Comparison of ENCODE assay signal across 17 cellular contexts in genomic region chr4:83247415-83248357, GRCh38. TPM values are rescaled to one million over a fixed set of nuclear protein-coding genes. Genes with fewer than 3 reads are reported as not detected.
A peak's percentile ranks its signal among the peaks of the same experiment; 100 is the strongest.
DNase-seq lines count a peak whose midpoint lies in the region; ATAC-seq, FAIRE-seq and TF ChIP-seq lines count a peak whose summit lies in the region.
"Had no signal": no experiment of that assay in that cellular context is flagged by ENCODE, and none has a peak within 500 bp of the region (broad histone marks: within the 10 kb centered on the region; RNA-seq: fewer than 3 reads in every experiment).

No MANE protein-coding gene starts in this region.

- intact Hi-C loops in PC-3 (cut with micrococcal nuclease), result no loop called here
- intact Hi-C loops in GM12878 (cut with micrococcal nuclease; ENCODE audit: unreplicated experiment), result no loop called here

- H4K20me1 ChIP-seq in PC-3 (ENCODE audit: low read length) (no peaks in the 10 kb centered on the region), GM12878 (ENCODE audit: control insufficient read depth, insufficient read depth) (no peaks in the 10 kb centered on the region)

- H2BK5ac ChIP-seq in neuronal stem cell (ENCODE audit: low read length), result no peak overlapping the region

- no peak for FAIRE-seq in GM12878 (lab: Jason Lieb, UNC)
- FAIRE-seq: D721Med had no signal

- H3K27ac ChIP-seq in PC-3 (ENCODE audit: low read length), result peak overlapping the region; percentile 70
- H3K27ac ChIP-seq in GM12878 (ENCODE audit: control insufficient read depth, insufficient read depth), result no peak overlapping the region
- no peak overlapping the region for H3K27ac ChIP-seq in neuronal stem cell (replicated peaks; ENCODE audit: low read length)

- no peak overlapping the region for H3K14ac ChIP-seq in neuronal stem cell (ENCODE audit: low read length)

- H3K23ac ChIP-seq in neuronal stem cell (ENCODE audit: low read depth, low read length, poor library complexity), result peak overlapping the region; percentile 43

- H3K79me2 ChIP-seq in PC-3 (ENCODE audit: low read length), result no peaks in the 10 kb centered on the region
- H3K79me2 ChIP-seq in GM12878 (ENCODE audit: control insufficient read depth, insufficient read depth, low read length), result no peaks in the 10 kb centered on the region

- H3F3A ChIP-seq in PC-3 (ENCODE audit: low read length, unreplicated experiment), result no peaks in the 10 kb centered on the region

- peaks cover 0 to 7% (median 7%) of the 10 kb centered on the region in 3 donors for H3K36me3 Mint-ChIP-seq in immature natural killer cell
- H3K36me3 Mint-ChIP-seq in activated T-helper 17 cell treated with anti-CD3 and anti-CD28 coated beads, Interleukin-2, amount 50 U/mL, for 72 hours (ENCODE audit: low read depth), result no peaks in the 10 kb centered on the region
- H3K36me3 Mint-ChIP-seq in effector memory CD8-positive, alpha-beta T cell (ENCODE audit: insufficient read depth), result peaks cover under 1% of the 10 kb centered on the region

- no peak overlapping the region for H2BK12ac ChIP-seq in neuronal stem cell (ENCODE audit: low read length)

- TF ChIP-seq EP300 in GM12878 (IDR thresholded peaks at IDR 0.05; ENCODE audit: borderline replicate concordance in 1 of 2, control insufficient read depth in 1 of 2, low read depth in 2 of 2, low read length in 2 of 2), result no peak

- POLR2A ChIA-PET in PC-3 (lab: Charles Lee; ENCODE audit: unreplicated experiment), result no interaction called here
- POLR2A ChIA-PET in GM12878 (lab: Charles Lee), result no interaction called here

- peak overlapping the region in 3 of 5 donors; percentile 22 to 56 (median 36) for H3K4me3 Mint-ChIP-seq in immature natural killer cell
- no peak overlapping the region for H3K4me3 Mint-ChIP-seq in activated T-helper 17 cell treated with anti-CD3 and anti-CD28 coated beads, Interleukin-2, amount 50 U/mL, for 72 hours
- H3K4me3 Mint-ChIP-seq in effector memory CD8-positive, alpha-beta T cell, result no peak overlapping the region
- H3K4me3 Mint-ChIP-seq: CD4-positive, alpha-beta memory T cell; GM23338 had no signal

- DNase-seq in PC-3 (no peak), GM12878 (ENCODE audit: low read depth, low spot score) (no peak), immature natural killer cell (no peak), neuronal stem cell (ENCODE audit: low spot score) (no peak), NCI-H2107 treated with DMSO at 0.1 percent for 48 hours (lab: John Stamatoyannopoulos, UW; ENCODE audit: unreplicated experiment) (no peak), NCI-H1092 (lab: John Stamatoyannopoulos, UW) (no peak)
- DNase-seq in effector memory CD8-positive, alpha-beta T cell, result no peak
- DNase-seq: BE2C; CD4-positive, alpha-beta memory T cell; MM.1S; NCI-H187 treated with DMSO at 0.1 percent for 48 hours; NCI-H2171; NCI-H82; SIG-M5 had no signal

- H3K9me3 ChIP-seq in PC-3 (ENCODE audit: low read length), result no peaks in the 10 kb centered on the region
- H3K9me3 ChIP-seq in GM12878 (replicated peaks; ENCODE audit: control insufficient read depth, insufficient read depth, low read length), result no peaks in the 10 kb centered on the region; the same call in 2 of the 3 replicates
- H3K9me3 ChIP-seq in neuronal stem cell (replicated peaks in 1 of 2; ENCODE audit: control insufficient read depth in 2 of 2, insufficient read depth in 1 of 2, low read depth in 1 of 2, low read length in 2 of 2), result no peaks in the 10 kb centered on the region
- H3K9me3 ChIP-seq: BE2C had no signal

- H3K9me3 Mint-ChIP-seq in immature natural killer cell, result peaks cover 0 to 4% (median 0%) of the 10 kb centered on the region in 6 donors
- H3K9me3 Mint-ChIP-seq in activated T-helper 17 cell treated with anti-CD3 and anti-CD28 coated beads, Interleukin-2, amount 50 U/mL, for 72 hours, result no peaks in the 10 kb centered on the region
- H3K9me3 Mint-ChIP-seq in effector memory CD8-positive, alpha-beta T cell, result no peaks in the 10 kb centered on the region
- H3K9me3 Mint-ChIP-seq: GM23338 had no signal

- H3K27ac Mint-ChIP-seq in immature natural killer cell, result peak overlapping the region in 4 of 6 donors; percentile 23 to 59 (median 39)
- no peak overlapping the region for H3K27ac Mint-ChIP-seq in activated T-helper 17 cell treated with anti-CD3 and anti-CD28 coated beads, Interleukin-2, amount 50 U/mL, for 72 hours
- no peak overlapping the region for H3K27ac Mint-ChIP-seq in effector memory CD8-positive, alpha-beta T cell
- H3K27ac Mint-ChIP-seq: CD4-positive, alpha-beta memory T cell; GM23338 had no signal

- ATAC-seq in PC-3 (no peak), GM12878 (peak; percentile 14; the same call in 2 of the 3 replicates)
- no peak for ATAC-seq in activated T-helper 17 cell treated with anti-CD3 and anti-CD28 coated beads, Interleukin-2, amount 50 U/mL, for 72 hours (replicated peaks)
- no peak for ATAC-seq in effector memory CD8-positive, alpha-beta T cell (replicated peaks)
- ATAC-seq: GM23338 had no signal

- SMC1A ChIA-PET in GM12878 (lab: Charles Lee; ENCODE audit: uncharacterized antibody, unreplicated experiment), result interaction anchor here (1.4 kb wide), 1 partner anchor 33 kb away, joined by 4 read pairs; no protein-coding TSS in a partner anchor

- H2BK15ac ChIP-seq in neuronal stem cell (ENCODE audit: low read length), result no peak overlapping the region

- H3K9ac ChIP-seq in PC-3 (ENCODE audit: low read length) (peak overlapping the region; percentile 12; the same call in 1 of the 2 replicates), GM12878 (ENCODE audit: control insufficient read depth, insufficient read depth, low read length) (no peak overlapping the region), neuronal stem cell (ENCODE audit: low read depth, low read length, poor library complexity) (no peak overlapping the region)

- H3K36me3 ChIP-seq in PC-3 (ENCODE audit: low read depth, low read length) (no peaks in the 10 kb centered on the region), GM12878 (ENCODE audit: control insufficient read depth in 2 of 2, insufficient read depth in 2 of 2, low read length in 1 of 2) (peaks cover 0 to 1% of the 10 kb centered on the region in 2 experiments; a peak in 2 of 4 replicates), neuronal stem cell (replicated peaks in 1 of 2; ENCODE audit: control insufficient read depth in 2 of 2, insufficient read depth in 2 of 2, low read length in 2 of 2) (no peaks in the 10 kb centered on the region)
- H3K36me3 ChIP-seq: BE2C had no signal

- H3K9me2 ChIP-seq in PC-3 (replicated peaks; ENCODE audit: low read length), result no peaks in the 10 kb centered on the region

- TF ChIP-seq RAD21 in GM12878 (IDR thresholded peaks at IDR 0.05; ENCODE audit: insufficient read depth, low read depth, low read length), result no peak

- BruUV-seq in PC-3 (replicated peaks; lab: Mats Ljungman, UMichigan) (no TSS peak), GM12878 (replicated peaks; lab: Mats Ljungman, UMichigan) (no TSS peak)

- H3K27me3 ChIP-seq in PC-3 (ENCODE audit: low read length), result no peaks in the 10 kb centered on the region
- H3K27me3 ChIP-seq in GM12878 (replicated peaks in 1 of 2; ENCODE audit: control insufficient read depth in 2 of 2, insufficient read depth in 2 of 2, low read length in 1 of 2), result no peaks in the 10 kb centered on the region
- H3K27me3 ChIP-seq in neuronal stem cell (ENCODE audit: control insufficient read depth in 3 of 3, insufficient read depth in 3 of 3, low read depth in 1 of 3, low read length in 3 of 3), result no peaks in the 10 kb centered on the region
- H3K27me3 ChIP-seq: BE2C had no signal

- peaks cover 18% of the 10 kb centered on the region for H3K4me1 ChIP-seq in PC-3 (ENCODE audit: insufficient read depth, low read length)
- no peaks in the 10 kb centered on the region for H3K4me1 ChIP-seq in GM12878 (ENCODE audit: control insufficient read depth, insufficient read depth, low read length)
- peaks cover 5% of the 10 kb centered on the region in 2 donors for H3K4me1 ChIP-seq in neuronal stem cell (ENCODE audit: control insufficient read depth in 2 of 2, insufficient read depth in 1 of 2, low read depth in 1 of 2, low read length in 2 of 2)
- H3K4me1 ChIP-seq: BE2C had no signal

- H3K4me3 ChIP-seq in PC-3 (ENCODE audit: low read length), result no peak overlapping the region
- H3K4me3 ChIP-seq in GM12878, result no peak overlapping the region
- H3K4me3 ChIP-seq in neuronal stem cell (ENCODE audit: low read length in 2 of 2), result no peak overlapping the region
- H3K4me3 ChIP-seq: GM23338 had no signal

- H3K27me3 Mint-ChIP-seq in immature natural killer cell (ENCODE audit: low read depth in 3 of 3), result peaks cover 0 to 2% (median 2%) of the 10 kb centered on the region in 3 donors
- H3K27me3 Mint-ChIP-seq in activated T-helper 17 cell treated with anti-CD3 and anti-CD28 coated beads, Interleukin-2, amount 50 U/mL, for 72 hours, result peaks cover 10% of the 10 kb centered on the region
- H3K27me3 Mint-ChIP-seq in effector memory CD8-positive, alpha-beta T cell, result no peaks in the 10 kb centered on the region
- H3K27me3 Mint-ChIP-seq: CD4-positive, alpha-beta memory T cell had no signal

- RAD21 ChIA-PET in GM12878 (lab: Charles Lee; ENCODE audit: unreplicated experiment), result no interaction called here

- peak overlapping the region; percentile 30 for H3K4ac ChIP-seq in neuronal stem cell (ENCODE audit: low read length)

- CTCF ChIA-PET in PC-3 (lab: Charles Lee), result no interaction called here
- CTCF ChIA-PET in GM12878 (lab: Yijun Ruan, JAX), result interaction anchor here (0.7 kb wide), 1 partner anchor 137 kb away, joined by 4 read pairs; no protein-coding TSS in a partner anchor

- TF ChIP-seq CTCF in PC-3 (conservative IDR thresholded peaks at IDR 0.05; ENCODE audit: low read depth, low read length) (no peak), GM12878 (IDR thresholded peaks at IDR 0.05 in 2 of 3, conservative IDR thresholded peaks at IDR 0.05 in 1 of 3; ENCODE audit: control insufficient read depth in 2 of 3, extremely low read depth in 1 of 3, insufficient read depth in 1 of 3, low read depth in 3 of 3, low read length in 3 of 3) (no peak)

- H2AK5ac ChIP-seq in neuronal stem cell (ENCODE audit: low read depth, low read length), result peak overlapping the region; percentile 79

- H2AFZ ChIP-seq in PC-3 (ENCODE audit: low read length) (no peak overlapping the region), GM12878 (ENCODE audit: control insufficient read depth, low read depth, low read length) (no peak overlapping the region), neuronal stem cell (ENCODE audit: low read length) (no peak overlapping the region)
- H2AFZ ChIP-seq: GM23338 had no signal

- H3K18ac ChIP-seq in neuronal stem cell (ENCODE audit: low read length), result peak overlapping the region; percentile 87

- no peaks in the 10 kb centered on the region for H3K79me1 ChIP-seq in neuronal stem cell (ENCODE audit: low read depth, low read length)

- peak overlapping the region; percentile 44 for H3K4me2 ChIP-seq in PC-3 (ENCODE audit: low read length)
- H3K4me2 ChIP-seq in GM12878 (ENCODE audit: control insufficient read depth, insufficient read depth), result no peak overlapping the region
- peak overlapping the region; percentile 11 for H3K4me2 ChIP-seq in neuronal stem cell (ENCODE audit: insufficient read depth, low read length, poor library complexity, severe bottlenecking)
- H3K4me2 ChIP-seq: GM23338 had no signal

- H3K4me1 Mint-ChIP-seq in immature natural killer cell, result peaks cover 67 to 73% of the 10 kb centered on the region in 2 donors
- peaks cover 4% of the 10 kb centered on the region for H3K4me1 Mint-ChIP-seq in activated T-helper 17 cell treated with anti-CD3 and anti-CD28 coated beads, Interleukin-2, amount 50 U/mL, for 72 hours
- peaks cover 20 to 36% of the 10 kb centered on the region in 2 donors for H3K4me1 Mint-ChIP-seq in effector memory CD8-positive, alpha-beta T cell (ENCODE audit: low read depth in 2 of 2)

- no peak overlapping the region for H4K8ac ChIP-seq in neuronal stem cell (ENCODE audit: low read depth, low read length)

- H4K91ac ChIP-seq in neuronal stem cell (ENCODE audit: low read depth, low read length, poor library complexity), result peak overlapping the region; percentile 50

- no peak for TF ChIP-seq POLR2A in GM12878 (IDR thresholded peaks at IDR 0.05; ENCODE audit: low read depth, low read length)

- in situ Hi-C loops in GM12878 (cut with MboI), result no loop called here

- no peak overlapping the region for H2BK120ac ChIP-seq in neuronal stem cell (ENCODE audit: low read depth, low read length)

- 95% methylated on average over 12 of the region's 12 CpGs for WGBS in GM12878 (ENCODE audit: insufficient coverage, insufficient replicate concordance, low lambda C conversion rate, missing lambda C conversion rate)
- WGBS in neuronal stem cell (ENCODE audit: extremely low coverage in 2 of 2, insufficient read length in 2 of 2, insufficient replicate concordance in 1 of 2), 2 donors, result no CpG with 5 or more reads among the region's 12 CpGs

RNA-seq across cellular contexts. Expression of gene COQ2, which starts 36.9 kb away (rescaled TPM):
- 22.0 and 23.8 TPM in 2 replicates for total RNA-seq in PC-3 (2014; rRNA removed)
- 5.8 and 6.1 TPM in 2 replicates for total RNA-seq in GM12878 (2013; cell fraction: nucleolus; rRNA removed)
- 15.5 and 16.9 TPM in 2 replicates for total RNA-seq in GM12878 (2014; rRNA removed)
- 19.0 and 20.5 TPM in 2 replicates for total RNA-seq in GM12878 (2014; rRNA removed; fragmentation: Illumina TruSeq; extraction: Trizol)
- total RNA-seq in GM12878 (2021), result 15.8 and 17.7 TPM in 2 replicates
- polyA plus RNA-seq in GM12878 (2011; ENCODE audit: low read depth), result 2.1 TPM
- 33.6 and 38.4 TPM in 2 replicates for polyA plus RNA-seq in GM12878 (2011; rRNA removed)
- 20.9 and 21.6 TPM in 2 replicates for polyA plus RNA-seq in GM12878 (2011; cell fraction: cytosol; rRNA removed)
- 12.3 and 16.4 TPM in 2 replicates for polyA plus RNA-seq in GM12878 (2011; cell fraction: nucleus; rRNA removed)
- 3.5 and 5.3 TPM in 2 replicates for polyA plus RNA-seq in GM12878 (2012)
- 22.0 and 26.9 TPM in 2 replicates for polyA plus RNA-seq in GM12878 (2014; fragmentation: Illumina TruSeq; extraction: Trizol)
- polyA plus RNA-seq in GM12878 (2014; fragmentation: Nextera tagmentation; extraction: Ambion mirVana), result 10 to 100 TPM in 1 of 2 experiments, 1 to 10 TPM in 1; 5.0 to 11.2 TPM
- polyA plus RNA-seq in GM12878 (2014; rRNA removed), result 17.1 and 17.5 TPM in 2 replicates
- polyA plus RNA-seq in GM12878 (2016; fragmentation: Nextera tagmentation; extraction: Ambion mirVana), result 10 to 100 TPM; 43.1 to 46.7 TPM
- 20.9 and 21.5 TPM in 2 replicates for polyA minus RNA-seq in GM12878 (2011; rRNA and poly(A)+ RNA removed)
- 10.8 and 11.2 TPM in 2 replicates for polyA minus RNA-seq in GM12878 (2011; cell fraction: cytosol; rRNA and poly(A)+ RNA removed)
- polyA minus RNA-seq in GM12878 (2011; cell fraction: nucleus; rRNA and poly(A)+ RNA removed), result 10.2 and 19.6 TPM in 2 replicates
- 1 to 10 TPM; 5.8 to 7.8 (median 7.5) TPM for polyA plus RNA-seq in immature natural killer cell
- polyA plus RNA-seq in neuronal stem cell (2013, experiment 1 of 2), result 18.2 TPM
- polyA plus RNA-seq in neuronal stem cell (2013, experiment 2 of 2), result 17.5 TPM
- total RNA-seq in activated T-helper 17 cell treated with anti-CD3 and anti-CD28 coated beads, Interleukin-2, amount 50 U/mL, for 72 hours, result 10 to 100 TPM in 1 of 2 donors, 1 to 10 TPM in 1; 7.5 to 12.7 TPM

Comparison
In these comparisons a context has a peak if more than half of its experiments do, and no peak if none do; other contexts are left out.
1. H3K27ac Mint-ChIP-seq: peak in immature natural killer cell (4 of 6); none in activated T-helper 17 cell treated with anti-CD3 and anti-CD28 coated beads, Interleukin-2, amount 50 U/mL, for 72 hours (single experiment) and effector memory CD8-positive, alpha-beta T cell (0 of 2).
2. H3K4me3 Mint-ChIP-seq: peak in immature natural killer cell (3 of 5); none in activated T-helper 17 cell treated with anti-CD3 and anti-CD28 coated beads, Interleukin-2, amount 50 U/mL, for 72 hours (single experiment) and effector memory CD8-positive, alpha-beta T cell (0 of 2).